20 cellular contexts compared by ENCODE assay signal in genomic region chr20:46571418-46571817, GRCh38. TPM values are rescaled to one million over a fixed set of nuclear protein-coding genes. Genes with fewer than 3 reads are reported as not detected.
DNase-seq lines count a peak whose midpoint lies in the region; ATAC-seq, FAIRE-seq and TF ChIP-seq lines count a peak whose summit lies in the region.
"Had no signal": no experiment of that assay in that cellular context is flagged by ENCODE, and none has a peak within 500 bp of the region (broad histone marks: within the 10 kb centered on the region; RNA-seq: fewer than 3 reads in every experiment).

No MANE protein-coding gene starts in this region.

- no peaks in the 10 kb centered on the region for H3K36me3 Mint-ChIP-seq in astrocyte (ENCODE audit: low read depth, unreplicated experiment)
- H3K36me3 Mint-ChIP-seq: CD8-positive, alpha-beta T cell had no signal

- no peak overlapping the region for H3K4me2 ChIP-seq in astrocyte (ENCODE audit: low read length)
- H3K4me2 ChIP-seq: A549 had no signal

- H3K4me1 Mint-ChIP-seq in astrocyte (ENCODE audit: low read depth, unreplicated experiment), result no peaks in the 10 kb centered on the region

- no peak for DNase-seq in astrocyte (ENCODE audit: low read depth)
- DNase-seq in substantia nigra (lab: John Stamatoyannopoulos, UW), result no peak
- no peak for DNase-seq in epidermal melanocyte (ENCODE audit: insufficient read length, low spot score)
- DNase-seq: BE2C; CD8-positive, alpha-beta T cell; DMS153; DMS79 treated with DMSO at 0.1 percent for 48 hours; EL; GOT3; H9 had no signal

- H3K4me3 Mint-ChIP-seq in astrocyte (ENCODE audit: unreplicated experiment), result peak overlapping the region; percentile 50
- H3K4me3 Mint-ChIP-seq: CD8-positive, alpha-beta T cell; H9 had no signal

- no peaks in the 10 kb centered on the region for H3K36me3 ChIP-seq in astrocyte (ENCODE audit: insufficient read depth, low read length)
- H3K36me3 ChIP-seq: BE2C had no signal

- no peaks in the 10 kb centered on the region for H3K27me3 ChIP-seq in astrocyte (ENCODE audit: insufficient read depth, low read length)

- no peak overlapping the region for H2AFZ ChIP-seq in astrocyte (ENCODE audit: low read depth, low read length)

- peaks cover 10% of the 10 kb centered on the region for H3K4me1 ChIP-seq in astrocyte (ENCODE audit: insufficient read depth, low read length)
- H3K4me1 ChIP-seq: A549, BE2C had no signal

- TF ChIP-seq CTCF in astrocyte (IDR thresholded peaks at IDR 0.05; ENCODE audit: insufficient read depth, low read depth, low read length), result no peak

- no peak for FAIRE-seq in astrocyte (lab: Jason Lieb, UNC)
- FAIRE-seq: A549, D721Med, G401.6, GM12891, HepG2 had no signal

- H3K9ac ChIP-seq in astrocyte (ENCODE audit: low read length), result no peak overlapping the region

- no peaks in the 10 kb centered on the region for H4K20me1 ChIP-seq in astrocyte (ENCODE audit: insufficient read depth, low read length)

- no peak for ATAC-seq in GM18870 (IDR thresholded peaks at IDR 0.05; ENCODE audit: unreplicated experiment)
- ATAC-seq in HG02938 (IDR thresholded peaks at IDR 0.05; ENCODE audit: unreplicated experiment), result no peak
- ATAC-seq: CD8-positive, alpha-beta T cell; HepG2 had no signal

- H3K27ac ChIP-seq in astrocyte (ENCODE audit: low read depth, low read length), result no peak overlapping the region
- peak overlapping the region; percentile 99 for H3K27ac ChIP-seq in cingulate gyrus (ENCODE audit: low read depth, low read length)
- H3K27ac ChIP-seq in substantia nigra (ENCODE audit: low read depth, low read length, poor library complexity, severe bottlenecking), result peak overlapping the region; percentile 97
- H3K27ac ChIP-seq: A549, C4-2B had no signal

- no peaks in the 10 kb centered on the region for H3K79me2 ChIP-seq in astrocyte (ENCODE audit: insufficient read depth, low read length)

- peaks cover 5% of the 10 kb centered on the region for H3K27me3 Mint-ChIP-seq in astrocyte (ENCODE audit: low read depth, unreplicated experiment)

- no peak overlapping the region for H3K27ac Mint-ChIP-seq in astrocyte (ENCODE audit: unreplicated experiment)
- H3K27ac Mint-ChIP-seq: CD8-positive, alpha-beta T cell had no signal

- no peaks in the 10 kb centered on the region for H3K9me3 Mint-ChIP-seq in astrocyte (ENCODE audit: unreplicated experiment)
- H3K9me3 Mint-ChIP-seq: CD8-positive, alpha-beta T cell; H9 had no signal

- no peaks in the 10 kb centered on the region for H3K9me3 ChIP-seq in astrocyte (ENCODE audit: insufficient read depth, low read depth, low read length)
- H3K9me3 ChIP-seq: A549 had no signal

- H3K4me3 ChIP-seq in astrocyte (ENCODE audit: insufficient read depth, low read depth, low read length), result no peak overlapping the region
- H3K4me3 ChIP-seq: A549 had no signal

RNA-seq across cellular contexts. Expression of gene OCSTAMP, which starts 21.0 kb away (rescaled TPM):
- not detected in 2 replicates for total RNA-seq in astrocyte
- total RNA-seq: CD8-positive, alpha-beta T cell; H9; HepG2; HT1080 had no signal

RNA-seq across cellular contexts. Expression of gene ZNF334, which starts 58.1 kb away (rescaled TPM):
- 8.5 and 9.3 TPM in 2 replicates for total RNA-seq in astrocyte
- total RNA-seq: HT1080 had no signal
